1 cellular context compared by ENCODE assay signal in genomic region chr13:45138282-45138681, GRCh38.
TF ChIP-seq lines count a peak whose summit lies in the region.

No MANE protein-coding gene starts in this region.

TF ChIP-seq in HepG2, 621 proteins besides CTCF, POLR2A, EP300 and RAD21 (continued from another document):
- TF ChIP-seq NFAT5 (CRISPR knock-in tag; IDR thresholded peaks at IDR 0.05) (no peak), ZNF326 (CRISPR knock-in tag; IDR thresholded peaks at IDR 0.05; ENCODE audit: borderline replicate concordance) (no peak), TEAD3 (CRISPR knock-in tag; optimal IDR thresholded peaks at IDR 0.05; ENCODE audit: borderline replicate concordance) (no peak), ERF (CRISPR knock-in tag; IDR thresholded peaks at IDR 0.05) (no peak), ZNF343 (CRISPR knock-in tag; IDR thresholded peaks at IDR 0.05) (no peak)
- TF ChIP-seq, protein P1, sequence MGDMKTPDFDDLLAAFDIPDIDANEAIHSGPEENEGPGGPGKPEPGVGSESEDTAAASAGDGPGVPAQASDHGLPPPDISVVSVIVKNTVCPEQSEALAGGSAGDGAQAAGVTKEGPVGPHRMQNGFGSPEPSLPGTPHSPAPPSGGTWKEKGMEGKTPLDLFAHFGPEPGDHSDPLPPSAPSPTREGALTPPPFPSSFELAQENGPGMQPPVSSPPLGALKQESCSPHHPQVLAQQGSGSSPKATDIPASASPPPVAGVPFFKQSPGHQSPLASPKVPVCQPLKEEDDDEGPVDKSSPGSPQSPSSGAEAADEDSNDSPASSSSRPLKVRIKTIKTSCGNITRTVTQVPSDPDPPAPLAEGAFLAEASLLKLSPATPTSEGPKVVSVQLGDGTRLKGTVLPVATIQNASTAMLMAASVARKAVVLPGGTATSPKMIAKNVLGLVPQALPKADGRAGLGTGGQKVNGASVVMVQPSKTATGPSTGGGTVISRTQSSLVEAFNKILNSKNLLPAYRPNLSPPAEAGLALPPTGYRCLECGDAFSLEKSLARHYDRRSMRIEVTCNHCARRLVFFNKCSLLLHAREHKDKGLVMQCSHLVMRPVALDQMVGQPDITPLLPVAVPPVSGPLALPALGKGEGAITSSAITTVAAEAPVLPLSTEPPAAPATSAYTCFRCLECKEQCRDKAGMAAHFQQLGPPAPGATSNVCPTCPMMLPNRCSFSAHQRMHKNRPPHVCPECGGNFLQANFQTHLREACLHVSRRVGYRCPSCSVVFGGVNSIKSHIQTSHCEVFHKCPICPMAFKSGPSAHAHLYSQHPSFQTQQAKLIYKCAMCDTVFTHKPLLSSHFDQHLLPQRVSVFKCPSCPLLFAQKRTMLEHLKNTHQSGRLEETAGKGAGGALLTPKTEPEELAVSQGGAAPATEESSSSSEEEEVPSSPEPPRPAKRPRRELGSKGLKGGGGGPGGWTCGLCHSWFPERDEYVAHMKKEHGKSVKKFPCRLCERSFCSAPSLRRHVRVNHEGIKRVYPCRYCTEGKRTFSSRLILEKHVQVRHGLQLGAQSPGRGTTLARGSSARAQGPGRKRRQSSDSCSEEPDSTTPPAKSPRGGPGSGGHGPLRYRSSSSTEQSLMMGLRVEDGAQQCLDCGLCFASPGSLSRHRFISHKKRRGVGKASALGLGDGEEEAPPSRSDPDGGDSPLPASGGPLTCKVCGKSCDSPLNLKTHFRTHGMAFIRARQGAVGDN (CRISPR knock-in tag; IDR thresholded peaks at IDR 0.05), result no peak
TF ChIP-seq in HepG2: peak in this region for 0.
